Comparison of ENCODE assay signal across 11 cellular contexts in genomic region chr2:37558622-37559021, GRCh38.
A peak's percentile ranks its signal among the peaks of the same experiment; 100 is the strongest.
DNase-seq lines count a peak whose midpoint lies in the region; ATAC-seq, FAIRE-seq and TF ChIP-seq lines count a peak whose summit lies in the region.
"Had no signal": no experiment of that assay in that cellular context is flagged by ENCODE, and none has a peak within 500 bp of the region (broad histone marks: within the 10 kb centered on the region; RNA-seq: fewer than 3 reads in every experiment).

No MANE protein-coding gene starts in this region.

- no peak for TF ChIP-seq CTCF in astrocyte (IDR thresholded peaks at IDR 0.05; ENCODE audit: insufficient read depth, low read depth, low read length)

- no peaks in the 10 kb centered on the region for H4K20me1 ChIP-seq in astrocyte (ENCODE audit: insufficient read depth, low read length)

- no peak for FAIRE-seq in astrocyte (lab: Jason Lieb, UNC)
- FAIRE-seq: bronchial epithelial cell had no signal

- no peak overlapping the region for H3K4me3 Mint-ChIP-seq in astrocyte (ENCODE audit: unreplicated experiment)
- H3K4me3 Mint-ChIP-seq: CD4-positive, CD25-positive, alpha-beta regulatory T cell; T-helper 1 cell treated with Interleukin-12 subunit alpha and Interleukin-12 subunit beta and Interleukin-4 antibody, amounts not matched to agents 30 μg/mL and 1 μg/mL, for 36 hours had no signal

- H3K27ac Mint-ChIP-seq in astrocyte (ENCODE audit: unreplicated experiment) = peak overlapping the region; percentile 69
- H3K27ac Mint-ChIP-seq: T-helper 1 cell treated with Interleukin-12 subunit alpha and Interleukin-12 subunit beta and Interleukin-4 antibody, amounts not matched to agents 30 μg/mL and 1 μg/mL, for 36 hours had no signal

- H3K4me1 Mint-ChIP-seq in astrocyte (ENCODE audit: low read depth, unreplicated experiment) = peaks cover 39% of the 10 kb centered on the region

- no peaks in the 10 kb centered on the region for H3K27me3 ChIP-seq in astrocyte (ENCODE audit: insufficient read depth, low read length)

- H3K36me3 ChIP-seq in astrocyte (ENCODE audit: insufficient read depth, low read length) = no peaks in the 10 kb centered on the region

- no peak overlapping the region for H2AFZ ChIP-seq in astrocyte (ENCODE audit: low read depth, low read length)

- no peak overlapping the region for H3K9ac ChIP-seq in astrocyte (ENCODE audit: low read length)

- no peak overlapping the region for H3K4me3 ChIP-seq in astrocyte (ENCODE audit: insufficient read depth, low read depth, low read length)

- H3K79me2 ChIP-seq in astrocyte (ENCODE audit: insufficient read depth, low read length) = no peaks in the 10 kb centered on the region

- peak; percentile 79 for DNase-seq in CD1c-positive myeloid dendritic cell (ENCODE audit: extremely low spot score)
- DNase-seq in astrocyte (ENCODE audit: low read depth) = no peak
- DNase-seq in DMS 273 treated with DMSO at 0.1 percent for 48 hours (lab: John Stamatoyannopoulos, UW) = no peak
- no peak for DNase-seq in DMS114 treated with DMSO at 0.1 percent for 48 hours (lab: John Stamatoyannopoulos, UW; ENCODE audit: unreplicated experiment)
- DNase-seq in LoVo (ENCODE audit: low spot score) = no peak
- no peak for DNase-seq in GOT3 (lab: John Stamatoyannopoulos, UW)
- DNase-seq: CD4-positive, CD25-positive, alpha-beta regulatory T cell had no signal

- H3K27me3 Mint-ChIP-seq in astrocyte (ENCODE audit: low read depth, unreplicated experiment) = peaks cover 5% of the 10 kb centered on the region
- H3K27me3 Mint-ChIP-seq: CD4-positive, CD25-positive, alpha-beta regulatory T cell had no signal

- no peaks in the 10 kb centered on the region for H3K9me3 Mint-ChIP-seq in astrocyte (ENCODE audit: unreplicated experiment)
- H3K9me3 Mint-ChIP-seq: CD4-positive, CD25-positive, alpha-beta regulatory T cell; T-helper 1 cell treated with Interleukin-12 subunit alpha and Interleukin-12 subunit beta and Interleukin-4 antibody, amounts not matched to agents 30 μg/mL and 1 μg/mL, for 36 hours had no signal

- H3K27ac ChIP-seq in astrocyte (ENCODE audit: low read depth, low read length) = no peak overlapping the region

- peaks cover 28% of the 10 kb centered on the region for H3K4me1 ChIP-seq in astrocyte (ENCODE audit: insufficient read depth, low read length)

- ATAC-seq in GM19438 (IDR thresholded peaks at IDR 0.05; ENCODE audit: low read depth, unreplicated experiment) = peak; percentile 68
- ATAC-seq in HG03196 (IDR thresholded peaks at IDR 0.05; ENCODE audit: unreplicated experiment) = peak; percentile 58

- no peaks in the 10 kb centered on the region for H3K9me3 ChIP-seq in astrocyte (ENCODE audit: insufficient read depth, low read depth, low read length)

- H3K4me2 ChIP-seq in astrocyte (ENCODE audit: low read length) = no peak overlapping the region

- no peaks in the 10 kb centered on the region for H3K36me3 Mint-ChIP-seq in astrocyte (ENCODE audit: low read depth, unreplicated experiment)
- H3K36me3 Mint-ChIP-seq: CD4-positive, CD25-positive, alpha-beta regulatory T cell had no signal
